Comparison of ENCODE assay signal across 23 cellular contexts in genomic region chr13:66974174-66974573, GRCh38.
A peak's percentile ranks its signal among the peaks of the same experiment; 100 is the strongest.
DNase-seq lines count a peak whose midpoint lies in the region; ATAC-seq and TF ChIP-seq lines count a peak whose summit lies in the region.
"Had no signal": no experiment of that assay in that cellular context is flagged by ENCODE, and none has a peak within 500 bp of the region (broad histone marks: within the 10 kb centered on the region; RNA-seq: fewer than 3 reads in every experiment).

No MANE protein-coding gene starts in this region.

- H3K4me1 ChIP-seq in SK-N-SH (ENCODE audit: control insufficient read depth in 1 of 2, insufficient read depth in 2 of 2, low read depth in 1 of 2, low read length in 1 of 2) (no peaks in the 10 kb centered on the region; a peak in 2 of 4 replicates), prostate gland (replicated peaks) (no peaks in the 10 kb centered on the region)
- H3K4me1 ChIP-seq: A549 had no signal

- H3K27me3 ChIP-seq in SK-N-SH (ENCODE audit: insufficient read depth) (no peaks in the 10 kb centered on the region), prostate gland (replicated peaks; ENCODE audit: insufficient read depth) (no peaks in the 10 kb centered on the region)

- no peak overlapping the region for H3K4me2 ChIP-seq in SK-N-SH
- H3K4me2 ChIP-seq: A549 had no signal

- ATAC-seq in SK-N-SH treated with all-trans-retinoic acid at 6 μM for 48 hours = 0 out of 3 replicates have a peak, but pooled peaks have one; percentile 28
- peak; percentile 76 for ATAC-seq in WTC11
- no peak for ATAC-seq in HG02852 (IDR thresholded peaks at IDR 0.05; ENCODE audit: unreplicated experiment)
- ATAC-seq: A549, T-helper 17 cell had no signal

- H3K9ac ChIP-seq in SK-N-SH = no peak overlapping the region

- H3K36me3 ChIP-seq in SK-N-SH (replicated peaks in 1 of 2; ENCODE audit: control insufficient read depth in 1 of 2, insufficient read depth in 2 of 2, low read length in 1 of 2) (no peaks in the 10 kb centered on the region), prostate gland (no peaks in the 10 kb centered on the region)

- H3K4me3 ChIP-seq in SK-N-SH (ENCODE audit: low read depth in 2 of 2, low read length in 1 of 2) (no peak overlapping the region), prostate gland (no peak overlapping the region)
- H3K4me3 ChIP-seq: A549 had no signal

- CTCF ChIA-PET in SK-N-SH (lab: Yijun Ruan, JAX) (interaction anchor here (0.6 to 1.3 kb wide), 2 partner anchors 17 to 489 kb away, joined by 3 to 4 read pairs; no protein-coding TSS in a partner anchor), WTC11 (lab: Charles Lee) (interaction anchor here (1.6 kb wide), 1 partner anchor 20 kb away, joined by 13 read pairs; no protein-coding TSS in a partner anchor)

- intact Hi-C loops in prostate gland (cut with DNase I) = no loop called here

- H3K36me3 Mint-ChIP-seq in WTC11 (no peaks in the 10 kb centered on the region), nephron progenitor cell (ENCODE audit: low read depth) (no peaks in the 10 kb centered on the region)
- H3K36me3 Mint-ChIP-seq: CD14-positive monocyte had no signal

- no peak for TF ChIP-seq POLR2A in prostate gland (IDR thresholded peaks at IDR 0.05)

- H3K4me3 Mint-ChIP-seq in WTC11 (no peak overlapping the region), nephron progenitor cell (no peak overlapping the region)
- H3K4me3 Mint-ChIP-seq: B cell, CD14-positive monocyte, HFFc6, T-helper 17 cell had no signal

- no peak overlapping the region for H2AFZ ChIP-seq in SK-N-SH (ENCODE audit: low read depth)

- TF ChIP-seq RAD21 in SK-N-SH (IDR thresholded peaks at IDR 0.05; ENCODE audit: low read length) = no peak

- 71% methylated on average over 1 of the region's 1 CpG for WGBS in SK-N-SH (ENCODE audit: low lambda C conversion rate)
- WGBS in prostate gland = 88% methylated on average over 1 of the region's 1 CpG

- no peak for DNase-seq in SK-N-SH
- DNase-seq in WTC11 (ENCODE audit: low spot score) = no peak
- DNase-seq in nephron progenitor cell = no peak
- DNase-seq in prostate gland (ENCODE audit: low spot score) = no peak
- no peak for DNase-seq in HPDE6-E6E7 (ENCODE audit: extremely low spot score)
- DNase-seq: DMS79, H7, HFFc6, KG1, NCI-H1092 treated with DMSO at 0.1 percent for 48 hours, NCI-H2029 treated with DMSO at 0.1 percent for 48 hours, NCI-H2227 treated with DMSO at 0.1 percent for 48 hours, NCI-H510A treated with DMSO at 0.1 percent for 48 hours, NCI-H774, Right ventricle myocardium superior, SW 1271, T-helper 17 cell had no signal

- H3K27ac ChIP-seq in SK-N-SH (ENCODE audit: low read depth in 2 of 2, low read length in 1 of 2) = peak overlapping the region in 1 of 2 experiments; percentile 43; a peak in 1 of 4 replicates
- H3K27ac ChIP-seq in prostate gland = no peak overlapping the region
- H3K27ac ChIP-seq: A549, HL-60 had no signal

- H3K27ac Mint-ChIP-seq in WTC11 = no peak overlapping the region
- peak overlapping the region; percentile 42 for H3K27ac Mint-ChIP-seq in nephron progenitor cell
- H3K27ac Mint-ChIP-seq: B cell, CD14-positive monocyte, HFFc6, T-helper 17 cell had no signal

- H3K4me1 Mint-ChIP-seq in WTC11 (peaks cover 23% of the 10 kb centered on the region), nephron progenitor cell (peaks cover 19% of the 10 kb centered on the region)
- H3K4me1 Mint-ChIP-seq: CD14-positive monocyte, T-helper 17 cell had no signal

- H3F3A ChIP-seq in SK-N-SH (replicated peaks; ENCODE audit: insufficient read depth) = no peaks in the 10 kb centered on the region

- H3K9me3 Mint-ChIP-seq in WTC11 (no peaks in the 10 kb centered on the region), nephron progenitor cell (no peaks in the 10 kb centered on the region)
- H3K9me3 Mint-ChIP-seq: HFFc6 had no signal

- POLR2A ChIA-PET in SK-N-SH (lab: Yijun Ruan, JAX) = no interaction called here
- POLR2A ChIA-PET in WTC11 (lab: Charles Lee) = no interaction called here

- no peaks in the 10 kb centered on the region for H4K20me1 ChIP-seq in SK-N-SH (ENCODE audit: insufficient read depth)

- H3K27me3 Mint-ChIP-seq in WTC11 (ENCODE audit: low read depth) = no peaks in the 10 kb centered on the region
- H3K27me3 Mint-ChIP-seq in nephron progenitor cell (ENCODE audit: low read depth, poor library complexity) = no peaks in the 10 kb centered on the region
- H3K27me3 Mint-ChIP-seq: B cell, T-helper 17 cell had no signal

- no peaks in the 10 kb centered on the region for H3K9me2 ChIP-seq in SK-N-SH

- TF ChIP-seq CTCF in SK-N-SH (IDR thresholded peaks at IDR 0.05) (no peak), WTC11 (IDR thresholded peaks at IDR 0.05) (no peak), nephron progenitor cell (IDR thresholded peaks at IDR 0.05) (no peak), prostate gland (IDR thresholded peaks at IDR 0.05) (no peak)

- no peaks in the 10 kb centered on the region for H3K79me2 ChIP-seq in SK-N-SH (ENCODE audit: insufficient read depth)

- TF ChIP-seq EP300 in SK-N-SH (IDR thresholded peaks at IDR 0.05; ENCODE audit: borderline replicate concordance in 1 of 2, low read depth in 1 of 2, low read length in 1 of 2) = no peak

- H3K9me3 ChIP-seq in SK-N-SH (no peaks in the 10 kb centered on the region), prostate gland (no peaks in the 10 kb centered on the region)
- H3K9me3 ChIP-seq: A549 had no signal

TF ChIP-seq in SK-N-SH treated with all-trans-retinoic acid at 6 μM for 48 hours, 23 proteins besides CTCF, POLR2A, EP300 and RAD21 (continues in another document):
- no peak for TF ChIP-seq OSR1 (CRISPR knock-in tag; IDR thresholded peaks at IDR 0.05)
- TF ChIP-seq TCF4 (CRISPR knock-in tag; IDR thresholded peaks at IDR 0.05; ENCODE audit: borderline replicate concordance) = no peak

TF ChIP-seq in SK-N-SH, 30 proteins besides CTCF, POLR2A, EP300 and RAD21 (continues in another document):
- TF ChIP-seq IRF3 (IDR thresholded peaks at IDR 0.05; ENCODE audit: low read depth, low read length) (no peak), FOXM1 (IDR thresholded peaks at IDR 0.05; ENCODE audit: low read depth) (no peak), GATA2 (CRISPR knock-in tag; IDR thresholded peaks at IDR 0.05) (no peak), RFX5 (IDR thresholded peaks at IDR 0.05; ENCODE audit: low read length) (no peak), ELF1 (IDR thresholded peaks at IDR 0.05) (no peak), TAF1 (IDR thresholded peaks at IDR 0.05; ENCODE audit: borderline replicate concordance, low read depth, low read length) (no peak)

TF ChIP-seq in WTC11, 78 proteins besides CTCF, POLR2A, EP300 and RAD21 (continues in another document):
- no peak for TF ChIP-seq NFATC4 (CRISPR knock-in tag; IDR thresholded peaks at IDR 0.05)
- no peak for TF ChIP-seq IRF1 (CRISPR knock-in tag; IDR thresholded peaks at IDR 0.05)
- no peak for TF ChIP-seq NR3C1 (CRISPR knock-in tag; conservative IDR thresholded peaks at IDR 0.05; ENCODE audit: low read depth)
- TF ChIP-seq SMAD3 (CRISPR knock-in tag; IDR thresholded peaks at IDR 0.05; ENCODE audit: borderline replicate concordance) = no peak
- TF ChIP-seq RELA (CRISPR knock-in tag; IDR thresholded peaks at IDR 0.05; ENCODE audit: borderline replicate concordance) = no peak
- TF ChIP-seq ZNF671 (CRISPR knock-in tag; IDR thresholded peaks at IDR 0.05) = no peak
- no peak for TF ChIP-seq ATF2 (CRISPR knock-in tag; IDR thresholded peaks at IDR 0.05; ENCODE audit: borderline replicate concordance, low read depth)
- no peak for TF ChIP-seq FOXP4 (CRISPR knock-in tag; IDR thresholded peaks at IDR 0.05)
- no peak for TF ChIP-seq ZNF263 (CRISPR knock-in tag; IDR thresholded peaks at IDR 0.05; ENCODE audit: low read depth)
- TF ChIP-seq GTF2I (CRISPR knock-in tag; conservative IDR thresholded peaks at IDR 0.05) = no peak
- TF ChIP-seq FOXP1 (CRISPR knock-in tag; IDR thresholded peaks at IDR 0.05; ENCODE audit: borderline replicate concordance) = no peak
